ENCODE assay signal across 27 cellular contexts in genomic region chr4:3730422-3730821, GRCh38. TPM values are rescaled to one million over a fixed set of nuclear protein-coding genes. Genes with fewer than 3 reads are reported as not detected.
DNase-seq lines count a peak whose midpoint lies in the region; ATAC-seq, FAIRE-seq and TF ChIP-seq lines count a peak whose summit lies in the region.
"Had no signal": no experiment of that assay in that cellular context is flagged by ENCODE, and none has a peak within 500 bp of the region (broad histone marks: within the 10 kb centered on the region; RNA-seq: fewer than 3 reads in every experiment).

No MANE protein-coding gene starts in this region.

- H2AK5ac ChIP-seq in H1 (ENCODE audit: low read depth, low read length) (no peak overlapping the region), neuronal stem cell (ENCODE audit: low read depth, low read length) (peak overlapping the region; percentile 85), trophoblast cell (ENCODE audit: low read length) (no peak overlapping the region)

- H3K14ac ChIP-seq in H1 (ENCODE audit: insufficient read length): no peak overlapping the region
- no peak overlapping the region for H3K14ac ChIP-seq in neuronal stem cell (ENCODE audit: low read length)
- no peak overlapping the region for H3K14ac ChIP-seq in trophoblast cell (ENCODE audit: low read length)

- no peaks in the 10 kb centered on the region for H3K36me3 ChIP-seq in heart left ventricle
- no peaks in the 10 kb centered on the region for H3K36me3 ChIP-seq in H1 (ENCODE audit: control insufficient read depth in 2 of 4, insufficient read depth in 4 of 4, low read length in 3 of 4)
- H3K36me3 ChIP-seq in neuronal stem cell (replicated peaks in 1 of 2; ENCODE audit: control insufficient read depth in 2 of 2, insufficient read depth in 2 of 2, low read length in 2 of 2): no peaks in the 10 kb centered on the region
- no peaks in the 10 kb centered on the region for H3K36me3 ChIP-seq in tibial artery
- no peaks in the 10 kb centered on the region for H3K36me3 ChIP-seq in trophoblast cell (ENCODE audit: control insufficient read depth in 1 of 2, insufficient read depth in 2 of 2, low read length in 2 of 2)
- H3K36me3 ChIP-seq: BE2C, BLaER1 had no signal

- H2AFZ ChIP-seq in H1 (ENCODE audit: low read length) (no peak overlapping the region), neuronal stem cell (ENCODE audit: low read length) (no peak overlapping the region), trophoblast cell (ENCODE audit: insufficient read depth, low read length, poor library complexity) (no peak overlapping the region)

- H3K9me3 ChIP-seq in right cardiac atrium (ENCODE audit: control insufficient read depth, low read length): no peaks in the 10 kb centered on the region
- no peaks in the 10 kb centered on the region for H3K9me3 ChIP-seq in heart left ventricle
- no peaks in the 10 kb centered on the region for H3K9me3 ChIP-seq in H1 (ENCODE audit: insufficient read depth in 2 of 2, low read depth in 1 of 2, low read length in 1 of 2)
- no peaks in the 10 kb centered on the region for H3K9me3 ChIP-seq in neuronal stem cell (replicated peaks in 1 of 2; ENCODE audit: control insufficient read depth in 2 of 2, insufficient read depth in 1 of 2, low read depth in 1 of 2, low read length in 2 of 2)
- H3K9me3 ChIP-seq in tibial artery: no peaks in the 10 kb centered on the region
- H3K9me3 ChIP-seq in trophoblast cell (ENCODE audit: insufficient read depth, low read depth, low read length): peaks cover 3% of the 10 kb centered on the region
- H3K9me3 ChIP-seq: BE2C, BLaER1 had no signal

- no peak overlapping the region for H3K4me3 ChIP-seq in right cardiac atrium (ENCODE audit: low read length)
- no peak overlapping the region for H3K4me3 ChIP-seq in heart left ventricle
- H3K4me3 ChIP-seq in H1 (ENCODE audit: extremely low read depth in 1 of 4, insufficient read depth in 2 of 4, low read depth in 3 of 4, low read length in 4 of 4): no peak overlapping the region
- no peak overlapping the region for H3K4me3 ChIP-seq in neuronal stem cell (ENCODE audit: low read length in 2 of 2)
- H3K4me3 ChIP-seq in tibial artery: no peak overlapping the region
- H3K4me3 ChIP-seq in trophoblast cell (ENCODE audit: low read depth, low read length): no peak overlapping the region
- H3K4me3 ChIP-seq: BLaER1, GM12878 had no signal

- intact Hi-C loops in right cardiac atrium (cut with DNase I): no loop called here
- intact Hi-C loops in heart left ventricle (cut with DNase I): no loop called here
- intact Hi-C loops in tibial artery (cut with DNase I; ENCODE audit: low total_unique reads): no loop called here

- no peak overlapping the region; the same call in 1 of the 2 replicates for H2BK15ac ChIP-seq in H1 (ENCODE audit: low read length)
- H2BK15ac ChIP-seq in neuronal stem cell (ENCODE audit: low read length): no peak overlapping the region

- no peak for ATAC-seq in right cardiac atrium
- no peak for ATAC-seq in heart left ventricle
- ATAC-seq: GM12878 had no signal

- no peak for TF ChIP-seq EP300 in H1 (IDR thresholded peaks at IDR 0.05; ENCODE audit: borderline replicate concordance in 1 of 2, low read depth in 2 of 2, low read length in 2 of 2)

- no peak overlapping the region for H3K18ac ChIP-seq in H1 (ENCODE audit: extremely low read depth, low read length)
- H3K18ac ChIP-seq in neuronal stem cell (ENCODE audit: low read length): no peak overlapping the region
- H3K18ac ChIP-seq in trophoblast cell (ENCODE audit: low read length): no peak overlapping the region

- H2BK12ac ChIP-seq in H1 (ENCODE audit: low read depth, low read length) (0 out of 2 replicates have a peak overlapping the region, but pooled peaks have one; percentile 85), neuronal stem cell (ENCODE audit: low read length) (no peak overlapping the region), trophoblast cell (ENCODE audit: low read length) (no peak overlapping the region)

- no peak overlapping the region for H4K12ac ChIP-seq in trophoblast cell (ENCODE audit: low read depth, low read length)

- no peaks in the 10 kb centered on the region; the same call in 1 of the 2 replicates for H3K23me2 ChIP-seq in H1 (ENCODE audit: low read depth, low read length)

- peak in 2 of 3 donors; percentile 19 to 38 for DNase-seq in right cardiac atrium
- DNase-seq in heart left ventricle: no peak
- DNase-seq in H1 (ENCODE audit: low read depth in 1 of 2, low spot score in 2 of 2): no peak
- DNase-seq in neuronal stem cell (ENCODE audit: low spot score): no peak
- no peak for DNase-seq in tibial artery
- no peak for DNase-seq in SHP77 treated with DMSO at 0.1 percent for 48 hours (lab: John Stamatoyannopoulos, UW)
- no peak for DNase-seq in trophoblast cell
- DNase-seq: ACHN; C1 segment of cervical spinal cord; CD4-positive, alpha-beta memory T cell; CD4-positive, CD25-positive, alpha-beta regulatory T cell; CD8-positive, alpha-beta memory T cell; DMS 273 treated with DMSO at 0.1 percent for 48 hours; DMS153; DMS53; DMS79; DND-41; EL; GDM1 had no signal

- H2BK5ac ChIP-seq in H1 (ENCODE audit: low read depth, low read length): no peak overlapping the region
- no peak overlapping the region for H2BK5ac ChIP-seq in neuronal stem cell (ENCODE audit: low read length)
- no peak overlapping the region for H2BK5ac ChIP-seq in trophoblast cell (ENCODE audit: low read depth, low read length, poor library complexity)

- H4K20me1 ChIP-seq in H1 (replicated peaks in 1 of 2; ENCODE audit: control insufficient read depth in 1 of 2, insufficient read depth in 2 of 2, low read length in 2 of 2): no peaks in the 10 kb centered on the region
- H4K20me1 ChIP-seq: BLaER1 had no signal

- no peak overlapping the region for H3K4me2 ChIP-seq in H1 (ENCODE audit: insufficient read depth in 1 of 2, low read depth in 2 of 2, low read length in 2 of 2)
- H3K4me2 ChIP-seq in neuronal stem cell (ENCODE audit: insufficient read depth, low read length, poor library complexity, severe bottlenecking): no peak overlapping the region
- no peak overlapping the region for H3K4me2 ChIP-seq in trophoblast cell (ENCODE audit: low read length)
- H3K4me2 ChIP-seq: BLaER1 had no signal

- H4K5ac ChIP-seq in H1 (ENCODE audit: insufficient read length, low read depth, low read length): no peak overlapping the region

- no peak overlapping the region for H4K91ac ChIP-seq in H1 (replicated peaks; ENCODE audit: insufficient read length, low read length)
- H4K91ac ChIP-seq in neuronal stem cell (ENCODE audit: low read depth, low read length, poor library complexity): no peak overlapping the region
- no peak overlapping the region for H4K91ac ChIP-seq in trophoblast cell (ENCODE audit: low read depth, low read length)

- H3K9ac ChIP-seq in H1 (replicated peaks in 1 of 4; ENCODE audit: extremely low read depth in 1 of 4, low read depth in 3 of 4, low read length in 3 of 4) (no peak overlapping the region), neuronal stem cell (ENCODE audit: low read depth, low read length, poor library complexity) (no peak overlapping the region), trophoblast cell (ENCODE audit: low read length) (no peak overlapping the region)
- H3K9ac ChIP-seq: BLaER1 had no signal

- WGBS in right cardiac atrium: 81% methylated on average over 11 of the region's 11 CpGs
- WGBS in heart left ventricle, 4 donors: 79 to 88% (median 86%) methylated on average over 2 to 11 of the region's 11 CpGs
- WGBS in H1 (ENCODE audit: extremely low coverage in 1 of 2, insufficient coverage in 1 of 2, insufficient read length in 1 of 2, insufficient replicate concordance in 2 of 2, low coverage in 1 of 2, low lambda C conversion rate in 2 of 2, missing lambda C conversion rate in 1 of 2), 2 experiments: 71% methylated on average over 1 of the region's 11 CpGs; no CpG with 5 or more reads in 1 of the 2 experiments
- no CpG with 5 or more reads among the region's 11 CpGs for WGBS in neuronal stem cell (ENCODE audit: extremely low coverage in 2 of 2, insufficient read length in 2 of 2, insufficient replicate concordance in 1 of 2), 2 donors
- no CpG with 5 or more reads among the region's 11 CpGs for WGBS in trophoblast cell (ENCODE audit: extremely low coverage, insufficient coverage, insufficient read length)

- TF ChIP-seq CTCF in heart left ventricle (IDR thresholded peaks at IDR 0.05) (no peak), H1 (IDR thresholded peaks at IDR 0.05; ENCODE audit: control extremely low read depth in 1 of 3, insufficient read depth in 1 of 3, low read depth in 1 of 3, low read length in 3 of 3) (no peak), tibial artery (IDR thresholded peaks at IDR 0.05) (no peak)

- H3K23ac ChIP-seq in H1 (ENCODE audit: insufficient read length): no peak overlapping the region
- H3K23ac ChIP-seq in neuronal stem cell (ENCODE audit: low read depth, low read length, poor library complexity): no peak overlapping the region
- no peak overlapping the region for H3K23ac ChIP-seq in trophoblast cell (ENCODE audit: low read length)

- no peaks in the 10 kb centered on the region for H3K79me1 ChIP-seq in H1 (ENCODE audit: low read depth, low read length)
- no peaks in the 10 kb centered on the region for H3K79me1 ChIP-seq in neuronal stem cell (ENCODE audit: low read depth, low read length)
- H3K79me1 ChIP-seq in trophoblast cell (ENCODE audit: low read length): no peaks in the 10 kb centered on the region

- CTCF ChIA-PET in H1 (lab: Charles Lee; ENCODE audit: partially characterized antibody): interaction anchor here (0.8 to 3.4 kb wide), 7 partner anchors 9 to 37 kb away, joined by 3 to 25 read pairs (median 4); no protein-coding TSS in a partner anchor

- no peak overlapping the region for H2BK120ac ChIP-seq in H1 (replicated peaks; ENCODE audit: low read depth, low read length)
- H2BK120ac ChIP-seq in neuronal stem cell (ENCODE audit: low read depth, low read length): no peak overlapping the region
- H2BK120ac ChIP-seq in trophoblast cell (ENCODE audit: insufficient read depth, low read length, poor library complexity): no peak overlapping the region

- TF ChIP-seq POLR2A in heart left ventricle (IDR thresholded peaks at IDR 0.05) (no peak), H1 (IDR thresholded peaks at IDR 0.05; ENCODE audit: control extremely low read depth in 1 of 2, low read depth in 2 of 2, low read length in 2 of 2) (no peak)

- FAIRE-seq in H1 (lab: Jason Lieb, UNC): no peak
- FAIRE-seq: A204.1, GM12878, GM12892, GM18507 had no signal

- H3K56ac ChIP-seq in H1 (replicated peaks; ENCODE audit: insufficient read length, low read depth, low read length): no peak overlapping the region

- H2BK20ac ChIP-seq in H1 (ENCODE audit: low read length): no peak overlapping the region

- TF ChIP-seq RAD21 in H1 (IDR thresholded peaks at IDR 0.05 in 1 of 2, conservative IDR thresholded peaks at IDR 0.05 in 1 of 2; ENCODE audit: low read depth in 2 of 2, low read length in 2 of 2): no peak

- H4K8ac ChIP-seq in H1 (ENCODE audit: extremely low read depth, insufficient read depth, low read length) (no peak overlapping the region), neuronal stem cell (ENCODE audit: low read depth, low read length) (no peak overlapping the region), trophoblast cell (ENCODE audit: low read depth, low read length) (no peak overlapping the region)

- H3K4me1 ChIP-seq in right cardiac atrium (ENCODE audit: control insufficient read depth, insufficient read depth, low read length): no peaks in the 10 kb centered on the region
- H3K4me1 ChIP-seq in heart left ventricle: peaks cover 0 to 5% (median 0%) of the 10 kb centered on the region in 12 donors
- H3K4me1 ChIP-seq in H1 (replicated peaks in 1 of 4; ENCODE audit: control insufficient read depth in 3 of 4, insufficient read depth in 4 of 4, low read length in 3 of 4): peaks cover 0 to 36% (median 18%) of the 10 kb centered on the region in 4 experiments; a peak in 6 of 7 replicates
- peaks cover 0 to 14% of the 10 kb centered on the region in 2 donors for H3K4me1 ChIP-seq in neuronal stem cell (ENCODE audit: control insufficient read depth in 2 of 2, insufficient read depth in 1 of 2, low read depth in 1 of 2, low read length in 2 of 2)
- peaks cover 0 to 42% (median 9%) of the 10 kb centered on the region in 4 donors for H3K4me1 ChIP-seq in tibial artery
- H3K4me1 ChIP-seq in trophoblast cell (ENCODE audit: control insufficient read depth in 1 of 2, insufficient read depth in 2 of 2, low read length in 2 of 2): no peaks in the 10 kb centered on the region

- H3K27me3 ChIP-seq in right cardiac atrium (ENCODE audit: control insufficient read depth, insufficient read depth): no peaks in the 10 kb centered on the region
- peaks cover 2 to 52% (median 13%) of the 10 kb centered on the region in 9 donors for H3K27me3 ChIP-seq in heart left ventricle
- H3K27me3 ChIP-seq in H1 (replicated peaks in 1 of 4; ENCODE audit: control insufficient read depth in 3 of 4, extremely low read depth in 1 of 4, insufficient read depth in 3 of 4, low read length in 3 of 4): peaks cover 0 to 8% (median 5%) of the 10 kb centered on the region in 4 experiments; a peak in 5 of 7 replicates
- peaks cover 0 to 49% (median 9%) of the 10 kb centered on the region in 3 experiments for H3K27me3 ChIP-seq in neuronal stem cell (ENCODE audit: control insufficient read depth in 3 of 3, insufficient read depth in 3 of 3, low read depth in 1 of 3, low read length in 3 of 3)
- peaks cover 0 to 15% of the 10 kb centered on the region in 2 donors for H3K27me3 ChIP-seq in tibial artery
- H3K27me3 ChIP-seq in trophoblast cell (ENCODE audit: insufficient read depth, low read length): peaks cover 3% of the 10 kb centered on the region
- H3K27me3 ChIP-seq: BE2C had no signal

- POLR2A ChIA-PET in H1 (lab: Charles Lee; ENCODE audit: partially characterized antibody): interaction anchor here (0.7 to 1.6 kb wide), 4 partner anchors 10 to 72 kb away, joined by 3 to 6 read pairs (median 4); no protein-coding TSS in a partner anchor

- H3K79me2 ChIP-seq in H1 (ENCODE audit: control insufficient read depth in 1 of 2, insufficient read depth in 2 of 2, low read length in 2 of 2) (no peaks in the 10 kb centered on the region), trophoblast cell (ENCODE audit: control insufficient read depth, insufficient read depth, low read length, poor library complexity) (no peaks in the 10 kb centered on the region)

- H3K27ac ChIP-seq in right cardiac atrium (ENCODE audit: low read length) (no peak overlapping the region), heart left ventricle (no peak overlapping the region), H1 (ENCODE audit: low read depth, low read length) (no peak overlapping the region), neuronal stem cell (replicated peaks; ENCODE audit: low read length) (no peak overlapping the region), tibial artery (peak overlapping the region; percentile 77 to 88), trophoblast cell (ENCODE audit: low read depth, low read length) (no peak overlapping the region)
- H3K27ac ChIP-seq: BLaER1 had no signal

- H3K4ac ChIP-seq in H1 (replicated peaks; ENCODE audit: insufficient read length, low read depth, low read length): no peak overlapping the region
- H3K4ac ChIP-seq in neuronal stem cell (ENCODE audit: low read length): no peak overlapping the region
- H3K4ac ChIP-seq in trophoblast cell (ENCODE audit: low read depth, low read length): no peak overlapping the region

RNA-seq across cellular contexts. Expression of gene ADRA2C, which starts 35.8 kb away (rescaled TPM):
- total RNA-seq in right cardiac atrium: 1 to 10 TPM; 3.0 to 4.6 (median 3.5) TPM
- polyA plus RNA-seq in right cardiac atrium: 4.8 TPM
- total RNA-seq in heart left ventricle: 1 to 10 TPM; 3.4 to 7.7 (median 5.6) TPM
- polyA plus RNA-seq in heart left ventricle: 1 to 10 TPM; 3.9 to 4.2 TPM
- 13.8 and 14.8 TPM in 2 replicates for total RNA-seq in H1 (2021; fragmentation: NEBNext Ultra II Directional; extraction: Animal tissue kit (Norgen Biotek cat#: 25700))
- 14.6 and 27.3 TPM in 2 replicates for polyA plus RNA-seq in H1 (2011; rRNA removed)
- polyA plus RNA-seq in H1 (2011; cell fraction: cytosol; rRNA removed): 15.1 TPM
- polyA plus RNA-seq in H1 (2011; cell fraction: nucleus; rRNA removed): 35.4 TPM
- polyA plus RNA-seq in H1 (2012, experiment 1 of 2): 4.8 to 12.3 TPM (median 11.4 TPM) in 4 replicates
- 5.9 TPM for polyA plus RNA-seq in H1 (2012, experiment 2 of 2)
- polyA plus RNA-seq in H1 (2013, experiment 1 of 2): 9.6 TPM
- polyA plus RNA-seq in H1 (2013, experiment 2 of 2): 8.5 TPM
- 10.0 and 12.3 TPM in 2 replicates for polyA minus RNA-seq in H1 (2011; rRNA and poly(A)+ RNA removed)
- 11.6 TPM for polyA minus RNA-seq in H1 (2011; cell fraction: cytosol; rRNA and poly(A)+ RNA removed)
- polyA minus RNA-seq in H1 (2011; cell fraction: nucleus; rRNA and poly(A)+ RNA removed): 16.3 TPM
- 7.7 TPM for polyA plus RNA-seq in neuronal stem cell (2013, experiment 1 of 2)
- 7.2 TPM for polyA plus RNA-seq in neuronal stem cell (2013, experiment 2 of 2)
- polyA plus RNA-seq in trophoblast cell (2013): 5.4 and 6.4 TPM in 2 replicates
- total RNA-seq: CD4-positive, alpha-beta memory T cell; CD4-positive, CD25-positive, alpha-beta regulatory T cell; CD8-positive, alpha-beta memory T cell had no signal
- polyA plus RNA-seq: AG04450; CD14-positive monocyte; CD4-positive, alpha-beta memory T cell; CD4-positive, CD25-positive, alpha-beta regulatory T cell; CD8-positive, alpha-beta memory T cell; GM12878 had no signal

Comparison
In these comparisons a context has a peak if more than half of its experiments do, and no peak if none do; other contexts are left out.
1. DNase-seq: peak in right cardiac atrium (2 of 3); none in heart left ventricle (0 of 5), H1 (0 of 2), neuronal stem cell (single experiment), tibial artery (0 of 2), SHP77 treated with DMSO at 0.1 percent for 48 hours (single experiment) and trophoblast cell (0 of 2).
2. H3K27ac ChIP-seq: peak in tibial artery (2 of 2); none in right cardiac atrium (single experiment), heart left ventricle (0 of 12), H1 (single experiment), neuronal stem cell (single experiment) and trophoblast cell (single experiment).